In the genomic region with DNA sequence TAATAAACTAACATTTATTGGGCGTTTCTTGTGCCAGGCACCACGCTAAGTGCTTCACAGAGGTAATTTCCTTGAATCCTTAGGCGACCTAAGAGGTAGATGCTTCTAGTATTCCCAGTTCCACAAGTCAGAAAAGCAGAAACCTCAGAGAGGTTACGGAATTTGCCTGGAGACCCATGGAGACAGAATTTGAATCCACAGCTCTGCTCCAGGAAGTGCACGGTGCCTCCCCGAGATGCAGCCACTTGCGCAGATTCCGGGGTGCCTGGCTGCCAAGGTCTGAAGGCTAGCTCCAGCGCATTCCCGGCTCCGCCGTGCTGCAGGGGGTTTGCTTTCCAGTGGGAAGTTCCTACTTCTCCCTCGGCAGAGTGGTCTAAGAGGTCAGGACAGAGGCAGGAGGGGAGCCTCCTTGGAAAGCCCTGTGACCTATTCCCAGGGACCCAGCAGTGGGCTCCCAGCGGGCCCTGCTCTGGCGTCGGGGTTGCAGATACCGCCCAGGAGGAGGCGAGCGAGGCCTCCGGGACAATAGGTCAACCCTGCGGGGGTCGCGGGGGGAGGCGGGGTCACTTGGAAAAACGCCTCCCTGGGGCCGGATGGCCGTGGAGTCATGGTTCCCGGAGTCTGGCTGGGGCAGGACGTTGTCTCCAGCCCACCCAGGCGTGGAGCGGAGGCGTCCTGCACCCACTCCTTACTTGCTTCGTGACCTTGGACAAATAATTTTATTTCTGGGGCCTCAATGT, we compare ENCODE assay signal across 17 cellular contexts. TPM values are rescaled to one million over a fixed set of nuclear protein-coding genes. Genes with fewer than 3 reads are reported as not detected.
A peak's percentile ranks its signal among the peaks of the same experiment; 100 is the strongest.
DNase-seq lines count a peak whose midpoint lies in the region; ATAC-seq and TF ChIP-seq lines count a peak whose summit lies in the region.
"Had no signal": no experiment of that assay in that cellular context is flagged by ENCODE, and none has a peak within 500 bp of the region (broad histone marks: within the 10 kb centered on the region; RNA-seq: fewer than 3 reads in every experiment).

No MANE protein-coding gene starts in this region.

- H3K4me1 ChIP-seq in cardiac muscle cell (ENCODE audit: low read depth), result no peaks in the 10 kb centered on the region
- H3K4me1 ChIP-seq in muscle layer of duodenum (ENCODE audit: control insufficient read depth in 1 of 2, insufficient read depth in 2 of 2, low read length in 2 of 2), result peaks cover 17 to 37% of the 10 kb centered on the region in 2 donors
- no peaks in the 10 kb centered on the region for H3K4me1 ChIP-seq in effector memory CD4-positive, alpha-beta T cell (ENCODE audit: control insufficient read depth, insufficient read depth, low read length, poor library complexity, severe bottlenecking)

- H3K27ac ChIP-seq in cardiac muscle cell, result no peak overlapping the region
- H3K27ac ChIP-seq in muscle layer of duodenum (ENCODE audit: low read length), result peak overlapping the region; percentile 67
- H3K27ac ChIP-seq in effector memory CD4-positive, alpha-beta T cell (ENCODE audit: insufficient read depth, low read length, poor library complexity, severe bottlenecking), result no peak overlapping the region
- H3K27ac ChIP-seq: gastrocnemius medialis, lower lobe of right lung had no signal

- intact Hi-C loops in cardiac septum (cut with DNase I), result no loop called here

- TF ChIP-seq CTCF in cardiac muscle cell (IDR thresholded peaks at IDR 0.05; ENCODE audit: low read depth, low read length), result no peak

- no peaks in the 10 kb centered on the region for H3K36me3 ChIP-seq in cardiac muscle cell
- H3K36me3 ChIP-seq in muscle layer of duodenum (ENCODE audit: control insufficient read depth in 1 of 2, insufficient read depth in 2 of 2, low read length in 2 of 2), result no peaks in the 10 kb centered on the region
- no peaks in the 10 kb centered on the region for H3K36me3 ChIP-seq in effector memory CD4-positive, alpha-beta T cell (ENCODE audit: control insufficient read depth, insufficient read depth, low read length)
- H3K36me3 ChIP-seq: gastrocnemius medialis, lower lobe of right lung had no signal

- DNase-seq in cardiac muscle cell (ENCODE audit: low read depth in 1 of 2, low spot score in 1 of 2) (no peak), cardiac septum (ENCODE audit: low spot score) (no peak), ecto neural progenitor cell (ENCODE audit: low spot score) (peak; percentile 80), NCI-H2227 treated with DMSO at 0.1 percent for 48 hours (lab: John Stamatoyannopoulos, UW) (no peak), SHP77 treated with DMSO at 0.1 percent for 48 hours (lab: John Stamatoyannopoulos, UW) (no peak)
- DNase-seq in effector memory CD4-positive, alpha-beta T cell, result no peak
- DNase-seq: activated CD4-positive, CD25-positive, alpha-beta regulatory T cell; activated naive CD4-positive, alpha-beta T cell; gastrocnemius medialis; lower lobe of right lung; NCI-H524 treated with DMSO at 0.1 percent for 48 hours; SIG-M5 had no signal

- H3K4me3 ChIP-seq in cardiac muscle cell, result peak overlapping the region; percentile 13
- H3K4me3 ChIP-seq in muscle layer of duodenum (ENCODE audit: low read depth in 1 of 2, low read length in 2 of 2), result peak overlapping the region; percentile 41 to 61
- H3K4me3 ChIP-seq in effector memory CD4-positive, alpha-beta T cell (ENCODE audit: insufficient read depth, low read depth, low read length, poor library complexity, severe bottlenecking), result no peak overlapping the region
- H3K4me3 ChIP-seq: lower lobe of right lung had no signal

- H3K27me3 ChIP-seq in cardiac muscle cell (peaks cover 91% of the 10 kb centered on the region), muscle layer of duodenum (ENCODE audit: low read depth, low read length) (peaks cover 36% of the 10 kb centered on the region)
- peaks cover 20% of the 10 kb centered on the region for H3K27me3 ChIP-seq in effector memory CD4-positive, alpha-beta T cell (replicated peaks; ENCODE audit: control insufficient read depth, insufficient read depth, low read length, poor library complexity, severe bottlenecking)

- ATAC-seq in esophagus mucosa, result no peak
- ATAC-seq: gastrocnemius medialis, lower lobe of right lung, right cardiac atrium had no signal

- H3K9me3 ChIP-seq in cardiac muscle cell (ENCODE audit: low read depth) (no peaks in the 10 kb centered on the region), muscle layer of duodenum (ENCODE audit: control insufficient read depth in 1 of 2, low read length in 2 of 2) (no peaks in the 10 kb centered on the region)
- no peaks in the 10 kb centered on the region for H3K9me3 ChIP-seq in effector memory CD4-positive, alpha-beta T cell (ENCODE audit: control insufficient read depth, low read length)
- H3K9me3 ChIP-seq: gastrocnemius medialis, lower lobe of right lung had no signal

RNA-seq across cellular contexts. Expression of a gene that starts 10.1 kb away (rescaled TPM):
- not detected in 2 replicates for total RNA-seq in cardiac muscle cell
- 0.39 TPM in 1 of 2 replicates, not detected in the other for polyA plus RNA-seq in cardiac muscle cell
- total RNA-seq in cardiac septum, result not detected
- total RNA-seq in esophagus mucosa, result 0.12 TPM
- total RNA-seq: gastrocnemius medialis, lower lobe of right lung, right cardiac atrium, ureter had no signal
- polyA plus RNA-seq: BJ, right cardiac atrium had no signal
